8 cellular contexts compared by ENCODE assay signal in genomic region chr14:61813101-61813596, GRCh38. TPM values are rescaled to one million over a fixed set of nuclear protein-coding genes. Genes with fewer than 3 reads are reported as not detected.
DNase-seq lines count a peak whose midpoint lies in the region; ATAC-seq and TF ChIP-seq lines count a peak whose summit lies in the region.

No MANE protein-coding gene starts in this region.

- H3K27me3 ChIP-seq in breast epithelium (peaks cover 0 to 15% of the 10 kb centered on the region in 2 donors), lower lobe of right lung (ENCODE audit: low read depth) (peaks cover 36% of the 10 kb centered on the region), upper lobe of right lung (peaks cover 49% of the 10 kb centered on the region)

- TF ChIP-seq CTCF in breast epithelium (IDR thresholded peaks at IDR 0.05), result no peak
- no peak for TF ChIP-seq CTCF in MCF 10A (IDR thresholded peaks at IDR 0.05; ENCODE audit: unreplicated experiment)
- no peak for TF ChIP-seq CTCF in lower lobe of right lung (IDR thresholded peaks at IDR 0.05)
- no peak for TF ChIP-seq CTCF in upper lobe of right lung (IDR thresholded peaks at IDR 0.05)

- H3K4me3 ChIP-seq in breast epithelium (peak overlapping the region; percentile 32 to 66 (median 42)), lower lobe of right lung (peak overlapping the region; percentile 47), upper lobe of right lung (peak overlapping the region; percentile 41)

- H3K4me1 ChIP-seq in breast epithelium (peaks cover 0 to 3% of the 10 kb centered on the region in 2 donors), lower lobe of right lung (peaks cover 6% of the 10 kb centered on the region), upper lobe of right lung (peaks cover 7% of the 10 kb centered on the region)

- intact Hi-C loops in breast epithelium (cut with DNase I; ENCODE audit: low total_unique reads), result no loop called here
- intact Hi-C loops in MCF 10A (cut with micrococcal nuclease), result no loop called here
- intact Hi-C loops in lower lobe of right lung (cut with DNase I), result no loop called here
- intact Hi-C loops in upper lobe of right lung (cut with DNase I), result no loop called here

- POLR2A ChIA-PET in MCF 10A (lab: Yijun Ruan, JAX), result no interaction called here

- H3K36me3 Mint-ChIP-seq in MCF 10A (ENCODE audit: insufficient read depth, unreplicated experiment), result no peaks in the 10 kb centered on the region

- DNase-seq in breast epithelium (ENCODE audit: low spot score in 2 of 2) (no peak), MCF 10A (ENCODE audit: unreplicated experiment) (no peak), astrocyte of the hippocampus (ENCODE audit: low read depth, low spot score) (peak; percentile 49), lower lobe of right lung (no peak), upper lobe of right lung (no peak)

- BruUV-seq in MCF 10A (replicated peaks; lab: Mats Ljungman, UMichigan), result no TSS peak

- H3K4me3 Mint-ChIP-seq in MCF 10A (ENCODE audit: unreplicated experiment), result no peak overlapping the region

- CTCF ChIA-PET in MCF 10A (lab: Yijun Ruan, JAX), result interaction anchor here (0.6 to 1.9 kb wide), 3 partner anchors 9 to 24 kb away, joined by 3 to 8 read pairs (median 3); no protein-coding TSS in a partner anchor

- H3K27me3 Mint-ChIP-seq in MCF 10A (ENCODE audit: insufficient read depth, unreplicated experiment), result peaks cover 17% of the 10 kb centered on the region

- no peak for TF ChIP-seq POLR2A in breast epithelium (IDR thresholded peaks at IDR 0.05)

- H3K27ac ChIP-seq in breast epithelium (no peak overlapping the region), lower lobe of right lung (no peak overlapping the region), upper lobe of right lung (no peak overlapping the region)

- no peaks in the 10 kb centered on the region for H3K4me1 Mint-ChIP-seq in MCF 10A (ENCODE audit: insufficient read depth, unreplicated experiment)

- H3K36me3 ChIP-seq in breast epithelium, result no peaks in the 10 kb centered on the region
- no peaks in the 10 kb centered on the region for H3K36me3 ChIP-seq in lower lobe of right lung
- H3K36me3 ChIP-seq in upper lobe of right lung, result no peaks in the 10 kb centered on the region

- no peaks in the 10 kb centered on the region for H3K9me3 Mint-ChIP-seq in MCF 10A (ENCODE audit: unreplicated experiment)

- no peaks in the 10 kb centered on the region for H3K9me3 ChIP-seq in breast epithelium
- no peaks in the 10 kb centered on the region for H3K9me3 ChIP-seq in lower lobe of right lung
- no peaks in the 10 kb centered on the region for H3K9me3 ChIP-seq in upper lobe of right lung

- ATAC-seq in lower lobe of right lung, result no peak
- no peak for ATAC-seq in upper lobe of right lung
- ATAC-seq in GM18511 (IDR thresholded peaks at IDR 0.05; ENCODE audit: unreplicated experiment), result no peak
- ATAC-seq in GM18858 (IDR thresholded peaks at IDR 0.05; ENCODE audit: unreplicated experiment), result no peak
- no peak for ATAC-seq in HG03175 (IDR thresholded peaks at IDR 0.05; ENCODE audit: unreplicated experiment)

- no peak overlapping the region for H3K27ac Mint-ChIP-seq in MCF 10A (ENCODE audit: low read depth, unreplicated experiment)

RNA-seq across cellular contexts. Expression of gene SYT16, which starts 0.6 kb away (rescaled TPM):
- under 1 TPM in 2 of 3 donors, not detected in 1; under 0.01 TPM for total RNA-seq in breast epithelium
- 0.25 TPM in 1 of 2 replicates, not detected in the other for total RNA-seq in MCF 10A (2022)
- 0.18 TPM for total RNA-seq in lower lobe of right lung
- total RNA-seq in upper lobe of right lung, result 0.23 TPM

RNA-seq across cellular contexts. Expression of gene SNAPC1, which starts 50.9 kb away (rescaled TPM):
- total RNA-seq in breast epithelium (1 to 10 TPM; 4.6 to 9.1 (median 7.2) TPM), MCF 10A (2022) (18.4 and 21.0 TPM in 2 replicates), lower lobe of right lung (6.2 TPM), upper lobe of right lung (6.2 TPM)
